Comparison of ENCODE assay signal across 29 cellular contexts in genomic region chr11:29249713-29250112, GRCh38.
"Had no signal": no experiment of that assay in that cellular context is flagged by ENCODE, and none has a peak within 500 bp of the region (broad histone marks: within the 10 kb centered on the region; RNA-seq: fewer than 3 reads in every experiment).

No MANE protein-coding gene starts in this region.

- H3K4me3 ChIP-seq: colonic mucosa, coronary artery, dorsolateral prefrontal cortex, esophagus muscularis mucosa, esophagus squamous epithelium, gastrocnemius medialis, gastroesophageal sphincter, heart left ventricle, heart right ventricle had no signal

- H3K4me3 Mint-ChIP-seq: dendritic cell treated with granulocyte-macrophage colony-stimulating factor and Interleukin-4, amounts not matched to agents 40 ng/mL and 50 ng/mL, for 4 days; effector memory CD8-positive, alpha-beta T cell; endodermal cell had no signal

- H3K27me3 Mint-ChIP-seq: dendritic cell treated with granulocyte-macrophage colony-stimulating factor and Interleukin-4, amounts not matched to agents 40 ng/mL and 50 ng/mL, for 4 days; effector memory CD8-positive, alpha-beta T cell had no signal

- H3K27me3 ChIP-seq: colonic mucosa, dorsolateral prefrontal cortex, esophagus muscularis mucosa, esophagus squamous epithelium, foreskin keratinocyte, gastrocnemius medialis, gastroesophageal sphincter, heart left ventricle, heart right ventricle had no signal

- H3K4me1 ChIP-seq: colonic mucosa, esophagus muscularis mucosa, esophagus squamous epithelium, foreskin keratinocyte, gastrocnemius medialis, gastroesophageal sphincter, heart left ventricle, heart right ventricle had no signal

- ATAC-seq: effector memory CD8-positive, alpha-beta T cell; esophagus mucosa; foreskin keratinocyte; gastrocnemius medialis; gastroesophageal sphincter; heart left ventricle; heart right ventricle had no signal

- H3K27ac ChIP-seq: colonic mucosa, coronary artery, dorsolateral prefrontal cortex, epithelial cell of prostate, esophagus muscularis mucosa, esophagus squamous epithelium, foreskin keratinocyte, gastrocnemius medialis, gastroesophageal sphincter, heart left ventricle, heart right ventricle had no signal

- H3K9me3 Mint-ChIP-seq: endodermal cell had no signal

- DNase-seq: colonic mucosa; cortex of kidney; dermis blood vessel endothelial cell; dorsolateral prefrontal cortex; effector CD4-positive, alpha-beta T cell; effector CD8-positive, alpha-beta T cell; effector memory CD4-positive, alpha-beta T cell; effector memory CD8-positive, alpha-beta T cell; endodermal cell; erythroblast; esophagus squamous epithelium; foreskin fibroblast; foreskin keratinocyte; foreskin melanocyte; gastrocnemius medialis; glutamatergic neuron; head of caudate nucleus; heart left ventricle; heart right ventricle had no signal

- H3K36me3 ChIP-seq: colonic mucosa, esophagus muscularis mucosa, esophagus squamous epithelium, gastrocnemius medialis, gastroesophageal sphincter, heart left ventricle, heart right ventricle had no signal

- FAIRE-seq: colon, endometrium, endothelial cell of umbilical vein, frontal cortex had no signal

- H3K27ac Mint-ChIP-seq: dendritic cell treated with granulocyte-macrophage colony-stimulating factor and Interleukin-4, amounts not matched to agents 40 ng/mL and 50 ng/mL, for 4 days; effector memory CD8-positive, alpha-beta T cell; endodermal cell had no signal

- H3K9me3 ChIP-seq: colonic mucosa, esophagus muscularis mucosa, esophagus squamous epithelium, gastrocnemius medialis, gastroesophageal sphincter had no signal
